Comparison of ENCODE assay signal across 10 cellular contexts in genomic region chr2:219737270-219737691, GRCh38.
DNase-seq lines count a peak whose midpoint lies in the region; ATAC-seq and TF ChIP-seq lines count a peak whose summit lies in the region.
"Had no signal": no experiment of that assay in that cellular context is flagged by ENCODE, and none has a peak within 500 bp of the region (broad histone marks: within the 10 kb centered on the region; RNA-seq: fewer than 3 reads in every experiment).

No MANE protein-coding gene starts in this region.

- no peaks in the 10 kb centered on the region for H3K4me1 ChIP-seq in colonic mucosa

- H3K9me3 ChIP-seq in colonic mucosa = no peaks in the 10 kb centered on the region

- H3K9ac ChIP-seq in colonic mucosa (ENCODE audit: low read depth in 2 of 2, low read length in 2 of 2) = no peak overlapping the region

- DNase-seq in EH (ENCODE audit: low read depth) = peak; percentile 55
- peak; percentile 34 for DNase-seq in NCI-H2171 treated with DMSO at 0.1 percent for 48 hours (lab: John Stamatoyannopoulos, UW)
- peak; percentile 10 for DNase-seq in cerebellum (ENCODE audit: low spot score)
- no peak for DNase-seq in mesothelial cell of epicardium (ENCODE audit: low spot score in 2 of 2, unreplicated experiment in 2 of 2)
- DNase-seq in NCI-H1105 (lab: John Stamatoyannopoulos, UW) = no peak
- DNase-seq in activated CD4-positive, alpha-beta T cell treated with anti-CD3 and anti-CD28 coated beads for 1 hour = no peak
- DNase-seq in colonic mucosa = no peak
- DNase-seq: NCI-H1436 had no signal

- peaks cover 23% of the 10 kb centered on the region for H3K4me1 Mint-ChIP-seq in mesothelial cell of epicardium

- H3K9me3 Mint-ChIP-seq in mesothelial cell of epicardium = no peaks in the 10 kb centered on the region

- TF ChIP-seq CTCF in mesothelial cell of epicardium (IDR thresholded peaks at IDR 0.05; ENCODE audit: unreplicated experiment) (peak; percentile 17), colonic mucosa (IDR thresholded peaks at IDR 0.05) (no peak)

- ATAC-seq in GM19023 (IDR thresholded peaks at IDR 0.05; ENCODE audit: unreplicated experiment) = no peak

- intact Hi-C loops in colonic mucosa (cut with DNase I) = loop anchor here (5.0 to 10.0 kb wide), 2 partner anchors 260 to 948 kb away; no protein-coding TSS in a partner anchor

- no peak overlapping the region for H3K27ac ChIP-seq in colonic mucosa

- no peaks in the 10 kb centered on the region for H3K27me3 ChIP-seq in colonic mucosa

- peaks cover 23% of the 10 kb centered on the region for H3K27me3 Mint-ChIP-seq in mesothelial cell of epicardium (ENCODE audit: low read depth)

- no peaks in the 10 kb centered on the region for H3K36me3 ChIP-seq in colonic mucosa

- H3K4me3 ChIP-seq in colonic mucosa = no peak overlapping the region
- H3K4me3 ChIP-seq: lung had no signal

- no peaks in the 10 kb centered on the region for H3K36me3 Mint-ChIP-seq in mesothelial cell of epicardium

- no peak overlapping the region for H3K27ac Mint-ChIP-seq in mesothelial cell of epicardium

- H3K4me3 Mint-ChIP-seq in mesothelial cell of epicardium = no peak overlapping the region

Comparison
In these comparisons a context has a peak if more than half of its experiments do, and no peak if none do; other contexts are left out.
1. DNase-seq: peak in EH (single experiment), NCI-H2171 treated with DMSO at 0.1 percent for 48 hours (single experiment) and cerebellum (single experiment); none in mesothelial cell of epicardium (0 of 2), NCI-H1105 (single experiment), activated CD4-positive, alpha-beta T cell treated with anti-CD3 and anti-CD28 coated beads for 1 hour (single experiment) and colonic mucosa (single experiment).